ENCODE assay signal across 1 cellular context in genomic region chr11:19537803-19538453, GRCh38.
TF ChIP-seq lines count a peak whose summit lies in the region.

No MANE protein-coding gene starts in this region.

TF ChIP-seq in HepG2, 621 proteins besides CTCF, POLR2A, EP300 and RAD21 (continued from another document):
- no peak for TF ChIP-seq PTBP1 (IDR thresholded peaks at IDR 0.05; ENCODE audit: low read depth, low read length, poor library complexity, severe bottlenecking)
- no peak for TF ChIP-seq EEA1 (CRISPR knock-in tag; IDR thresholded peaks at IDR 0.05; ENCODE audit: borderline replicate concordance)
- TF ChIP-seq SMAD9 (CRISPR knock-in tag; IDR thresholded peaks at IDR 0.05) = no peak
- TF ChIP-seq ZNF446 (CRISPR knock-in tag; IDR thresholded peaks at IDR 0.05) = no peak
- TF ChIP-seq NRL (CRISPR knock-in tag; IDR thresholded peaks at IDR 0.05; ENCODE audit: borderline replicate concordance) = no peak
